Comparison of ENCODE assay signal across 13 cellular contexts in genomic region chr20:59152559-59153354, GRCh38. TPM values are rescaled to one million over a fixed set of nuclear protein-coding genes. Genes with fewer than 3 reads are reported as not detected.
DNase-seq lines count a peak whose midpoint lies in the region; ATAC-seq and TF ChIP-seq lines count a peak whose summit lies in the region.
"Had no signal": no experiment of that assay in that cellular context is flagged by ENCODE, and none has a peak within 500 bp of the region (broad histone marks: within the 10 kb centered on the region; RNA-seq: fewer than 3 reads in every experiment).

No MANE protein-coding gene starts in this region.

- peaks cover 49% of the 10 kb centered on the region for H3K36me3 Mint-ChIP-seq in CD4-positive, alpha-beta T cell (ENCODE audit: low read depth)
- H3K36me3 Mint-ChIP-seq: stimulated activated memory B cell treated with anti-CD40 and anti-IgM and Interleukin-4, amounts not matched to agents 10 μg/mL and 1 μg/mL and 100 μg/mL, for 72 hours had no signal

- H3K9me3 ChIP-seq in BLaER1 = peaks cover 3% of the 10 kb centered on the region; the same call in 1 of the 2 replicates
- no peaks in the 10 kb centered on the region for H3K9me3 ChIP-seq in CD4-positive, alpha-beta T cell (ENCODE audit: control insufficient read depth, low read length)
- no peaks in the 10 kb centered on the region for H3K9me3 ChIP-seq in Peyer's patch
- H3K9me3 ChIP-seq in left lung = no peaks in the 10 kb centered on the region

- no peak overlapping the region for H3K9ac ChIP-seq in BLaER1

- POLR2A ChIA-PET in CD4-positive, alpha-beta T cell (lab: Charles Lee) = interaction anchor here (0.9 to 11.4 kb wide), 5 partner anchors 8 to 121 kb away, joined by 3 to 203 read pairs (median 4); partner anchors contain the start of genes ATP5F1E and ZNF831

- H3K4me3 Mint-ChIP-seq in CD4-positive, alpha-beta T cell = peak overlapping the region; percentile 71
- H3K4me3 Mint-ChIP-seq: endodermal cell; stimulated activated memory B cell treated with anti-CD40 and anti-IgM and Interleukin-4, amounts not matched to agents 10 μg/mL and 1 μg/mL and 100 μg/mL, for 72 hours; T-helper 1 cell treated with Interleukin-12 subunit alpha and Interleukin-12 subunit beta and Interleukin-4 antibody, amounts not matched to agents 30 μg/mL and 1 μg/mL, for 36 hours had no signal

- H3K27ac Mint-ChIP-seq in CD4-positive, alpha-beta T cell = peak overlapping the region; percentile 97
- H3K27ac Mint-ChIP-seq: endodermal cell; stimulated activated memory B cell treated with anti-CD40 and anti-IgM and Interleukin-4, amounts not matched to agents 10 μg/mL and 1 μg/mL and 100 μg/mL, for 72 hours; T-helper 1 cell treated with Interleukin-12 subunit alpha and Interleukin-12 subunit beta and Interleukin-4 antibody, amounts not matched to agents 30 μg/mL and 1 μg/mL, for 36 hours had no signal

- no peak for TF ChIP-seq POLR2A in Peyer's patch (IDR thresholded peaks at IDR 0.05)

- H3K4me1 ChIP-seq in BLaER1 (peaks cover 67% of the 10 kb centered on the region), Peyer's patch (peaks cover 0 to 27% (median 7%) of the 10 kb centered on the region in 4 donors), left lung (no peaks in the 10 kb centered on the region)

- DNase-seq in CD4-positive, alpha-beta T cell = no peak
- DNase-seq in Peyer's patch (no peak), left lung (peak in 1 of 2 donors; percentile 61), EL (no peak)
- no peak for DNase-seq in stimulated activated CD4-positive, alpha-beta T cell treated with anti-CD3 and anti-CD28 coated beads, Interleukin-1b, Interleukin-23, amount 100 ng/mL, for 48 hours
- DNase-seq: activated CD4-positive, CD25-positive, alpha-beta regulatory T cell treated with anti-CD3 and anti-CD28 coated beads, Interleukin-2, amount 50 U/mL, for 72 hours; foreskin melanocyte had no signal

- H3K27ac ChIP-seq in BLaER1 = no peak overlapping the region
- no peak overlapping the region for H3K27ac ChIP-seq in CD4-positive, alpha-beta T cell (ENCODE audit: low read depth, low read length)
- H3K27ac ChIP-seq in Peyer's patch = peak overlapping the region in 3 of 4 donors; percentile 1 to 35 (median 9)
- H3K27ac ChIP-seq in left lung = no peak overlapping the region

- no peak for TF ChIP-seq CTCF in CD4-positive, alpha-beta T cell (IDR thresholded peaks at IDR 0.05)
- TF ChIP-seq CTCF in Peyer's patch (IDR thresholded peaks at IDR 0.05) = no peak
- no peak for TF ChIP-seq CTCF in left lung (IDR thresholded peaks at IDR 0.05)

- intact Hi-C loops in CD4-positive, alpha-beta T cell (cut with DNase I, micrococcal nuclease) = loop anchor here (5.0 kb wide), 1 partner anchor 120 kb away; the partner anchor contains the start of gene ATP5F1E (in 2 of the 2)
- intact Hi-C loops in left lung (cut with DNase I) = no loop called here

- H3K36me3 ChIP-seq in BLaER1 = no peaks in the 10 kb centered on the region
- no peaks in the 10 kb centered on the region for H3K36me3 ChIP-seq in Peyer's patch
- H3K36me3 ChIP-seq in left lung = no peaks in the 10 kb centered on the region

- peaks cover under 1% of the 10 kb centered on the region for H3K9me3 Mint-ChIP-seq in CD4-positive, alpha-beta T cell
- H3K9me3 Mint-ChIP-seq: endodermal cell; stimulated activated memory B cell treated with anti-CD40 and anti-IgM and Interleukin-4, amounts not matched to agents 10 μg/mL and 1 μg/mL and 100 μg/mL, for 72 hours; T-helper 1 cell treated with Interleukin-12 subunit alpha and Interleukin-12 subunit beta and Interleukin-4 antibody, amounts not matched to agents 30 μg/mL and 1 μg/mL, for 36 hours had no signal

- H3K4me1 Mint-ChIP-seq in CD4-positive, alpha-beta T cell (ENCODE audit: low read depth) = peaks cover 93% of the 10 kb centered on the region
- H3K4me1 Mint-ChIP-seq: endodermal cell had no signal

- CTCF ChIA-PET in CD4-positive, alpha-beta T cell (lab: Charles Lee) = interaction anchor here (2.0 kb wide), 1 partner anchor 65 kb away, joined by 8 read pairs; no protein-coding TSS in a partner anchor

- H3K4me3 ChIP-seq in BLaER1 = no peak overlapping the region
- H3K4me3 ChIP-seq in Peyer's patch = no peak overlapping the region
- no peak overlapping the region for H3K4me3 ChIP-seq in left lung

- no peaks in the 10 kb centered on the region for H3K27me3 Mint-ChIP-seq in CD4-positive, alpha-beta T cell
- H3K27me3 Mint-ChIP-seq: stimulated activated memory B cell treated with anti-CD40 and anti-IgM and Interleukin-4, amounts not matched to agents 10 μg/mL and 1 μg/mL and 100 μg/mL, for 72 hours had no signal

- no peak for ATAC-seq in CD4-positive, alpha-beta T cell (ENCODE audit: poor library complexity)
- ATAC-seq in left lung (peak; percentile 83), GM18511 (IDR thresholded peaks at IDR 0.05; ENCODE audit: unreplicated experiment) (no peak), GM21723 (IDR thresholded peaks at IDR 0.05; ENCODE audit: unreplicated experiment) (no peak)
- ATAC-seq: stimulated activated memory B cell treated with anti-CD40 and anti-IgM and Interleukin-4, amounts not matched to agents 10 μg/mL and 1 μg/mL and 100 μg/mL, for 72 hours had no signal

- no peaks in the 10 kb centered on the region for H4K20me1 ChIP-seq in BLaER1

- H3K4me2 ChIP-seq in BLaER1 = peak overlapping the region; percentile 74

- no peaks in the 10 kb centered on the region for H3K27me3 ChIP-seq in BLaER1
- H3K27me3 ChIP-seq in CD4-positive, alpha-beta T cell (ENCODE audit: control insufficient read depth, insufficient read depth, low read length) = no peaks in the 10 kb centered on the region
- no peaks in the 10 kb centered on the region for H3K27me3 ChIP-seq in Peyer's patch
- peaks cover 0 to 16% of the 10 kb centered on the region in 2 donors for H3K27me3 ChIP-seq in left lung

RNA-seq across cellular contexts. Expression of gene ZNF831, which starts 10.9 kb away (rescaled TPM):
- 10 to 100 TPM; 24.9 to 25.9 TPM for total RNA-seq in CD4-positive, alpha-beta T cell
- 10 to 100 TPM in 1 of 4 donors, 1 to 10 TPM in 3; 1.7 to 11.6 (median 2.3) TPM for total RNA-seq in Peyer's patch
- total RNA-seq in left lung = 1 to 10 TPM in 1 of 2 donors, under 1 TPM in 1; 0.38 to 1.1 TPM
- total RNA-seq: endodermal cell had no signal

Comparison
In these comparisons a context has a peak if more than half of its experiments do, and no peak if none do; other contexts are left out.
1. H3K27ac ChIP-seq: peak in Peyer's patch (3 of 4); none in BLaER1 (single experiment), CD4-positive, alpha-beta T cell (single experiment) and left lung (0 of 2).
2. intact Hi-C loops: an anchor here in CD4-positive, alpha-beta T cell (5.0 kb wide); none called in left lung.